ENCODE assay signal across 19 cellular contexts in genomic region chr2:177020524-177021119, GRCh38.
"Had no signal": no experiment of that assay in that cellular context is flagged by ENCODE, and none has a peak within 500 bp of the region (broad histone marks: within the 10 kb centered on the region; RNA-seq: fewer than 3 reads in every experiment).

No MANE protein-coding gene starts in this region.

- H3K27me3 ChIP-seq: neutrophil, sigmoid colon, testis had no signal

- H3K4me3 ChIP-seq: coronary artery, heart left ventricle, sigmoid colon, skin epidermis, testis, transverse colon had no signal

- H3K36me3 ChIP-seq: heart left ventricle, neutrophil, sigmoid colon, transverse colon had no signal

- H3K27ac ChIP-seq: coronary artery, heart left ventricle, neutrophil, sigmoid colon, skin epidermis, testis, transverse colon had no signal

- H3K9me3 ChIP-seq: heart left ventricle, neutrophil, sigmoid colon, testis, transverse colon had no signal

- DNase-seq: effector CD4-positive, alpha-beta T cell; endodermal cell; erythroblast; foreskin melanocyte; heart left ventricle; hippocampal formation; left colon; mesendoderm; naive thymus-derived CD4-positive, alpha-beta T cell; sigmoid colon; stimulated activated CD4-positive, alpha-beta T cell treated with anti-CD3 and anti-CD28 coated beads, Interleukin-2, amount 100 ng/mL, for 24 hours; stimulated activated CD4-positive, alpha-beta T cell treated with anti-CD3 and anti-CD28 coated beads, Interleukin-4, amount 100 ng/mL, for 4 hours; stimulated activated naive B cell treated with anti-CD40 and anti-IgM and Interleukin-4, amounts not matched to agents 10 μg/mL and 1 μg/mL and 100 μg/mL, for 72 hours; stimulated activated naive CD8-positive, alpha-beta T cell treated with anti-CD3 and anti-CD28 coated beads, Interleukin-15, amount 100 ng/mL, for 72 hours; testis; transverse colon had no signal

- H3K4me1 ChIP-seq: testis, transverse colon had no signal
